ENCODE assay signal across 11 cellular contexts in genomic region chrX:12223650-12224049, GRCh38.
"Had no signal": no experiment of that assay in that cellular context is flagged by ENCODE, and none has a peak within 500 bp of the region (broad histone marks: within the 10 kb centered on the region; RNA-seq: fewer than 3 reads in every experiment).

No MANE protein-coding gene starts in this region.

- H3K4me3 Mint-ChIP-seq: T-helper 2 cell treated with Interferon-gamma antibody and Interleukin-4, amounts not matched to agents 5 μg/mL and 100 μg/mL, for 36 hours had no signal

- H3K27ac Mint-ChIP-seq: T-helper 2 cell treated with Interferon-gamma antibody and Interleukin-4, amounts not matched to agents 5 μg/mL and 100 μg/mL, for 36 hours had no signal

- H3K9me3 Mint-ChIP-seq: T-helper 2 cell treated with Interferon-gamma antibody and Interleukin-4, amounts not matched to agents 5 μg/mL and 100 μg/mL, for 36 hours had no signal

- ATAC-seq: activated CD4-positive, CD25-positive, alpha-beta regulatory T cell treated with anti-CD3 and anti-CD28 coated beads, Interleukin-2, amount 50 U/mL, for 24 hours; gastroesophageal sphincter had no signal

- H3K27me3 ChIP-seq: colonic mucosa, gastroesophageal sphincter, stomach had no signal

- H3K9me3 ChIP-seq: colonic mucosa, gastroesophageal sphincter, left ventricle myocardium inferior had no signal

- H3K4me3 ChIP-seq: colonic mucosa, gastroesophageal sphincter, left ventricle myocardium inferior, stomach had no signal

- DNase-seq: activated naive CD4-positive, alpha-beta T cell treated with anti-CD3 and anti-CD28 coated beads, Interleukin-2, amount 50 U/mL, for 16 hours; amygdala; colonic mucosa; kidney; left ventricle myocardium inferior; mesendoderm; stimulated activated CD4-positive, alpha-beta T cell treated with anti-CD3 and anti-CD28 coated beads, Interleukin-4, amount 100 ng/mL, for 4 hours; stomach had no signal

- H3K4me1 ChIP-seq: colonic mucosa, gastroesophageal sphincter, left ventricle myocardium inferior, stomach had no signal

- H3K36me3 ChIP-seq: colonic mucosa, gastroesophageal sphincter, left ventricle myocardium inferior, stomach had no signal

- H3K27ac ChIP-seq: colonic mucosa, gastroesophageal sphincter, left ventricle myocardium inferior, stomach had no signal
